In the genomic region with DNA sequence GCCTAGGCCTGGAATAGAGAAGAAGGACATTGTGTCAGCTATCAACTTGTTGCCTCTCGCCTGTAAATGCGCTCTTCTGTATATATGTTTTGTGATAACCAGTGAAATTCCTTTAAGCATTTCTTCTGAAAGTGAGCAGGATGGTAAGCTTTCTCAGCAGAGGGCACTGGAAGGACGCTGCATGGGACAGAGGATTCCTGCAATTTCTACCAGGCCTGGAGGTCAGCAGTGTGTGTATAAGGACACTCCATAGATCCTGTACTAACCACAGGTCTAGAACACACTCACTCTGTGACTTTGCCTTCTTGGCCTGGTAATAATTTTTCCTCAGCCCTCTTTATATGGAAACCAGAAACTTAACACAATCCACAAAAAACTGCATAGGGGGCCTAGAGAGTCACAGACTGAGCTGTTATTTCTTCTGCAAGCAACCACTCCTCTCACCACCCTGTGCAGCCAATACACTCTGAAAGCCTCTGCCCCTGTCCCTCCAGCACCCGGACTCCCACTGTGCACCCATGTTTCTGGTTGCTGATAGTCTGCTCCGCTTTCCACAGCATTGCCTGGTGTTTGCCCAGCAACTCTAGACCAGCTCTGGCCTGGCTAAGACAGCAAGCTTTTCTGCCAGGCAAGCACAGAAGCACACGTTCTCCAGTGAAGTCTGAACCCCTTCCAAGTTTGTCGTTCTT, we compare ENCODE assay signal across 1 cellular context.
TF ChIP-seq lines count a peak whose summit lies in the region.

No MANE protein-coding gene starts in this region.

TF ChIP-seq in WTC11, 78 proteins besides CTCF, POLR2A, EP300 and RAD21 (continued from another document):
- TF ChIP-seq, protein P1, sequence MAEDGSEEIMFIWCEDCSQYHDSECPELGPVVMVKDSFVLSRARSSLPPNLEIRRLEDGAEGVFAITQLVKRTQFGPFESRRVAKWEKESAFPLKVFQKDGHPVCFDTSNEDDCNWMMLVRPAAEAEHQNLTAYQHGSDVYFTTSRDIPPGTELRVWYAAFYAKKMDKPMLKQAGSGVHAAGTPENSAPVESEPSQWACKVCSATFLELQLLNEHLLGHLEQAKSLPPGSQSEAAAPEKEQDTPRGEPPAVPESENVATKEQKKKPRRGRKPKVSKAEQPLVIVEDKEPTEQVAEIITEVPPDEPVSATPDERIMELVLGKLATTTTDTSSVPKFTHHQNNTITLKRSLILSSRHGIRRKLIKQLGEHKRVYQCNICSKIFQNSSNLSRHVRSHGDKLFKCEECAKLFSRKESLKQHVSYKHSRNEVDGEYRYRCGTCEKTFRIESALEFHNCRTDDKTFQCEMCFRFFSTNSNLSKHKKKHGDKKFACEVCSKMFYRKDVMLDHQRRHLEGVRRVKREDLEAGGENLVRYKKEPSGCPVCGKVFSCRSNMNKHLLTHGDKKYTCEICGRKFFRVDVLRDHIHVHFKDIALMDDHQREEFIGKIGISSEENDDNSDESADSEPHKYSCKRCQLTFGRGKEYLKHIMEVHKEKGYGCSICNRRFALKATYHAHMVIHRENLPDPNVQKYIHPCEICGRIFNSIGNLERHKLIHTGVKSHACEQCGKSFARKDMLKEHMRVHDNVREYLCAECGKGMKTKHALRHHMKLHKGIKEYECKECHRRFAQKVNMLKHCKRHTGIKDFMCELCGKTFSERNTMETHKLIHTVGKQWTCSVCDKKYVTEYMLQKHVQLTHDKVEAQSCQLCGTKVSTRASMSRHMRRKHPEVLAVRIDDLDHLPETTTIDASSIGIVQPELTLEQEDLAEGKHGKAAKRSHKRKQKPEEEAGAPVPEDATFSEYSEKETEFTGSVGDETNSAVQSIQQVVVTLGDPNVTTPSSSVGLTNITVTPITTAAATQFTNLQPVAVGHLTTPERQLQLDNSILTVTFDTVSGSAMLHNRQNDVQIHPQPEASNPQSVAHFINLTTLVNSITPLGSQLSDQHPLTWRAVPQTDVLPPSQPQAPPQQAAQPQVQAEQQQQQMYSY (CRISPR knock-in tag; IDR thresholded peaks at IDR 0.05), result no peak
- no peak for TF ChIP-seq FOXK1 (CRISPR knock-in tag; IDR thresholded peaks at IDR 0.05)
- TF ChIP-seq, protein P2, sequence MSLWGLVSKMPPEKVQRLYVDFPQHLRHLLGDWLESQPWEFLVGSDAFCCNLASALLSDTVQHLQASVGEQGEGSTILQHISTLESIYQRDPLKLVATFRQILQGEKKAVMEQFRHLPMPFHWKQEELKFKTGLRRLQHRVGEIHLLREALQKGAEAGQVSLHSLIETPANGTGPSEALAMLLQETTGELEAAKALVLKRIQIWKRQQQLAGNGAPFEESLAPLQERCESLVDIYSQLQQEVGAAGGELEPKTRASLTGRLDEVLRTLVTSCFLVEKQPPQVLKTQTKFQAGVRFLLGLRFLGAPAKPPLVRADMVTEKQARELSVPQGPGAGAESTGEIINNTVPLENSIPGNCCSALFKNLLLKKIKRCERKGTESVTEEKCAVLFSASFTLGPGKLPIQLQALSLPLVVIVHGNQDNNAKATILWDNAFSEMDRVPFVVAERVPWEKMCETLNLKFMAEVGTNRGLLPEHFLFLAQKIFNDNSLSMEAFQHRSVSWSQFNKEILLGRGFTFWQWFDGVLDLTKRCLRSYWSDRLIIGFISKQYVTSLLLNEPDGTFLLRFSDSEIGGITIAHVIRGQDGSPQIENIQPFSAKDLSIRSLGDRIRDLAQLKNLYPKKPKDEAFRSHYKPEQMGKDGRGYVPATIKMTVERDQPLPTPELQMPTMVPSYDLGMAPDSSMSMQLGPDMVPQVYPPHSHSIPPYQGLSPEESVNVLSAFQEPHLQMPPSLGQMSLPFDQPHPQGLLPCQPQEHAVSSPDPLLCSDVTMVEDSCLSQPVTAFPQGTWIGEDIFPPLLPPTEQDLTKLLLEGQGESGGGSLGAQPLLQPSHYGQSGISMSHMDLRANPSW (CRISPR knock-in tag; conservative IDR thresholded peaks at IDR 0.05; ENCODE audit: low read depth), result no peak
- TF ChIP-seq ELF4 (CRISPR knock-in tag; IDR thresholded peaks at IDR 0.05; ENCODE audit: low read depth), result no peak
- TF ChIP-seq CBFB (CRISPR knock-in tag; IDR thresholded peaks at IDR 0.05; ENCODE audit: low read depth), result no peak
- no peak for TF ChIP-seq ATF1 (CRISPR knock-in tag; IDR thresholded peaks at IDR 0.05)
- TF ChIP-seq FOXP1 (CRISPR knock-in tag; IDR thresholded peaks at IDR 0.05; ENCODE audit: borderline replicate concordance), result no peak
- no peak for TF ChIP-seq SOX15 (CRISPR knock-in tag; IDR thresholded peaks at IDR 0.05)
- TF ChIP-seq OVOL2 (CRISPR knock-in tag; IDR thresholded peaks at IDR 0.05; ENCODE audit: borderline replicate concordance), result no peak
- TF ChIP-seq, protein P3, sequence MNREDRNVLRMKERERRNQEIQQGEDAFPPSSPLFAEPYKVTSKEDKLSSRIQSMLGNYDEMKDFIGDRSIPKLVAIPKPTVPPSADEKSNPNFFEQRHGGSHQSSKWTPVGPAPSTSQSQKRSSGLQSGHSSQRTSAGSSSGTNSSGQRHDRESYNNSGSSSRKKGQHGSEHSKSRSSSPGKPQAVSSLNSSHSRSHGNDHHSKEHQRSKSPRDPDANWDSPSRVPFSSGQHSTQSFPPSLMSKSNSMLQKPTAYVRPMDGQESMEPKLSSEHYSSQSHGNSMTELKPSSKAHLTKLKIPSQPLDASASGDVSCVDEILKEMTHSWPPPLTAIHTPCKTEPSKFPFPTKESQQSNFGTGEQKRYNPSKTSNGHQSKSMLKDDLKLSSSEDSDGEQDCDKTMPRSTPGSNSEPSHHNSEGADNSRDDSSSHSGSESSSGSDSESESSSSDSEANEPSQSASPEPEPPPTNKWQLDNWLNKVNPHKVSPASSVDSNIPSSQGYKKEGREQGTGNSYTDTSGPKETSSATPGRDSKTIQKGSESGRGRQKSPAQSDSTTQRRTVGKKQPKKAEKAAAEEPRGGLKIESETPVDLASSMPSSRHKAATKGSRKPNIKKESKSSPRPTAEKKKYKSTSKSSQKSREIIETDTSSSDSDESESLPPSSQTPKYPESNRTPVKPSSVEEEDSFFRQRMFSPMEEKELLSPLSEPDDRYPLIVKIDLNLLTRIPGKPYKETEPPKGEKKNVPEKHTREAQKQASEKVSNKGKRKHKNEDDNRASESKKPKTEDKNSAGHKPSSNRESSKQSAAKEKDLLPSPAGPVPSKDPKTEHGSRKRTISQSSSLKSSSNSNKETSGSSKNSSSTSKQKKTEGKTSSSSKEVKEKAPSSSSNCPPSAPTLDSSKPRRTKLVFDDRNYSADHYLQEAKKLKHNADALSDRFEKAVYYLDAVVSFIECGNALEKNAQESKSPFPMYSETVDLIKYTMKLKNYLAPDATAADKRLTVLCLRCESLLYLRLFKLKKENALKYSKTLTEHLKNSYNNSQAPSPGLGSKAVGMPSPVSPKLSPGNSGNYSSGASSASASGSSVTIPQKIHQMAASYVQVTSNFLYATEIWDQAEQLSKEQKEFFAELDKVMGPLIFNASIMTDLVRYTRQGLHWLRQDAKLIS (CRISPR knock-in tag; IDR thresholded peaks at IDR 0.05; ENCODE audit: borderline replicate concordance), result no peak
- TF ChIP-seq, protein P4, sequence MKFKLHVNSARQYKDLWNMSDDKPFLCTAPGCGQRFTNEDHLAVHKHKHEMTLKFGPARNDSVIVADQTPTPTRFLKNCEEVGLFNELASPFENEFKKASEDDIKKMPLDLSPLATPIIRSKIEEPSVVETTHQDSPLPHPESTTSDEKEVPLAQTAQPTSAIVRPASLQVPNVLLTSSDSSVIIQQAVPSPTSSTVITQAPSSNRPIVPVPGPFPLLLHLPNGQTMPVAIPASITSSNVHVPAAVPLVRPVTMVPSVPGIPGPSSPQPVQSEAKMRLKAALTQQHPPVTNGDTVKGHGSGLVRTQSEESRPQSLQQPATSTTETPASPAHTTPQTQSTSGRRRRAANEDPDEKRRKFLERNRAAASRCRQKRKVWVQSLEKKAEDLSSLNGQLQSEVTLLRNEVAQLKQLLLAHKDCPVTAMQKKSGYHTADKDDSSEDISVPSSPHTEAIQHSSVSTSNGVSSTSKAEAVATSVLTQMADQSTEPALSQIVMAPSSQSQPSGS (CRISPR knock-in tag; IDR thresholded peaks at IDR 0.05; ENCODE audit: borderline replicate concordance, low read depth), result no peak
- no peak for TF ChIP-seq SMAD4 (CRISPR knock-in tag; IDR thresholded peaks at IDR 0.05)
- TF ChIP-seq SMAD3 (CRISPR knock-in tag; IDR thresholded peaks at IDR 0.05; ENCODE audit: borderline replicate concordance), result no peak
